1 cellular context compared by ENCODE assay signal in the genomic region with DNA sequence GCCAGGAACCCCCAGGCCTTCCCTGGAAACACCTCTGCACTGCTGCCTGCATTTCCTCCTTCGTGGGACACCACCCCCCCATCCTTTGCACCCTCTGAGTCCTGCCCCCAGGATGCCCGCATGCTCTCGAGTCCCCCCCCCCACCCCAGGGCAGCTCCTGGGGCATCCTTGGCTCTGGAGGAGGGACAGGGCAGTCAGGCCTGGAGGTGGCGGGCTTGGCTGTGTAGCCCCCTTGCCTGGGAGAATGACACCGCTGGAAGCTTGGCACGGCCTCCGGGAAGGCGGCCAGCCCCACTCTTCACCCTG.
TF ChIP-seq lines count a peak whose summit lies in the region.

No MANE protein-coding gene starts in this region.

TF ChIP-seq in HepG2, 621 proteins besides CTCF, POLR2A, EP300 and RAD21 (continued from another document and continues in another):
- TF ChIP-seq SKI (IDR thresholded peaks at IDR 0.05; ENCODE audit: partially characterized antibody) (no peak), GFI1 (CRISPR knock-in tag; IDR thresholded peaks at IDR 0.05; ENCODE audit: borderline replicate concordance) (no peak), ZNF441 (CRISPR knock-in tag; IDR thresholded peaks at IDR 0.05; ENCODE audit: borderline replicate concordance) (no peak), HNRNPL (IDR thresholded peaks at IDR 0.05; ENCODE audit: low read depth, low read length) (peak; percentile 58; the same call in 1 of the 2 replicates), CCAR2 (optimal IDR thresholded peaks at IDR 0.05; ENCODE audit: low read depth, low read length) (no peak), RCOR2 (CRISPR knock-in tag; IDR thresholded peaks at IDR 0.05) (no peak), HNRNPLL (IDR thresholded peaks at IDR 0.05; ENCODE audit: low read depth, low read length, poor library complexity, severe bottlenecking) (peak; percentile 43), ZNF569 (CRISPR knock-in tag; IDR thresholded peaks at IDR 0.05; ENCODE audit: borderline replicate concordance) (no peak), ZNF788 (CRISPR knock-in tag; IDR thresholded peaks at IDR 0.05; ENCODE audit: borderline replicate concordance) (no peak), XBP1 (CRISPR knock-in tag; IDR thresholded peaks at IDR 0.05) (no peak), ZFP36 (IDR thresholded peaks at IDR 0.05; ENCODE audit: borderline replicate concordance, low read depth, low read length, partially characterized antibody) (no peak), ZNF207 (IDR thresholded peaks at IDR 0.05; ENCODE audit: borderline replicate concordance) (no peak), ZNF768 (CRISPR knock-in tag; IDR thresholded peaks at IDR 0.05) (0 out of 2 replicates have a peak, but pooled peaks have one; percentile 24), MAF1 (CRISPR knock-in tag; IDR thresholded peaks at IDR 0.05; ENCODE audit: borderline replicate concordance) (no peak), HOXA3 (CRISPR knock-in tag; IDR thresholded peaks at IDR 0.05) (no peak), ZSCAN9 (CRISPR knock-in tag; IDR thresholded peaks at IDR 0.05; ENCODE audit: borderline replicate concordance) (no peak), ZNF781 (CRISPR knock-in tag; IDR thresholded peaks at IDR 0.05; ENCODE audit: borderline replicate concordance, not compliant biosample characterization) (no peak), ZNF598 (CRISPR knock-in tag; IDR thresholded peaks at IDR 0.05; ENCODE audit: borderline replicate concordance) (0 out of 2 replicates have a peak, but pooled peaks have one; percentile 1), PHF5A (CRISPR knock-in tag; IDR thresholded peaks at IDR 0.05; ENCODE audit: low read depth, unreplicated experiment) (no peak), ARNT2 (CRISPR knock-in tag; IDR thresholded peaks at IDR 0.05; ENCODE audit: low read depth) (no peak), MXI1 (IDR thresholded peaks at IDR 0.05; ENCODE audit: borderline replicate concordance, low read depth, low read length) (no peak), ELF1 (CRISPR knock-in tag; IDR thresholded peaks at IDR 0.05) (no peak), ATAD3A (CRISPR knock-in tag; IDR thresholded peaks at IDR 0.05) (no peak), ZNF530 (CRISPR knock-in tag; IDR thresholded peaks at IDR 0.05; ENCODE audit: low read depth) (no peak), NKX3-1 (CRISPR knock-in tag; IDR thresholded peaks at IDR 0.05) (no peak), GTF3A (CRISPR knock-in tag; conservative IDR thresholded peaks at IDR 0.05) (no peak), BRCA1 (CRISPR knock-in tag; IDR thresholded peaks at IDR 0.05) (no peak), ZSCAN25 (CRISPR knock-in tag; IDR thresholded peaks at IDR 0.05) (no peak), ZNF549 (CRISPR knock-in tag; IDR thresholded peaks at IDR 0.05) (no peak), ZNF724P (CRISPR knock-in tag; IDR thresholded peaks at IDR 0.05; ENCODE audit: borderline replicate concordance) (no peak), TOE1 (CRISPR knock-in tag; IDR thresholded peaks at IDR 0.05) (no peak), HOXA5 (CRISPR knock-in tag; IDR thresholded peaks at IDR 0.05) (no peak), ZNF672 (CRISPR knock-in tag; IDR thresholded peaks at IDR 0.05) (no peak), MED8 (CRISPR knock-in tag; IDR thresholded peaks at IDR 0.05; ENCODE audit: insufficient replicate concordance) (no peak), ZNF883 (CRISPR knock-in tag; IDR thresholded peaks at IDR 0.05; ENCODE audit: not compliant biosample characterization) (no peak), ZKSCAN5 (CRISPR knock-in tag; IDR thresholded peaks at IDR 0.05) (no peak), ZBTB1 (CRISPR knock-in tag; IDR thresholded peaks at IDR 0.05; ENCODE audit: borderline replicate concordance) (no peak), RFX5 (IDR thresholded peaks at IDR 0.05; ENCODE audit: low read depth, low read length) (no peak), CC2D1A (CRISPR knock-in tag; IDR thresholded peaks at IDR 0.05) (no peak), U2AF2 (IDR thresholded peaks at IDR 0.05; ENCODE audit: low read depth, low read length) (no peak), ZNF780A (CRISPR knock-in tag; IDR thresholded peaks at IDR 0.05) (no peak), PCBP1 (IDR thresholded peaks at IDR 0.05; ENCODE audit: borderline replicate concordance, low read depth, low read length) (0 out of 2 replicates have a peak, but pooled peaks have one; percentile 8)
- TF ChIP-seq, protein P1, sequence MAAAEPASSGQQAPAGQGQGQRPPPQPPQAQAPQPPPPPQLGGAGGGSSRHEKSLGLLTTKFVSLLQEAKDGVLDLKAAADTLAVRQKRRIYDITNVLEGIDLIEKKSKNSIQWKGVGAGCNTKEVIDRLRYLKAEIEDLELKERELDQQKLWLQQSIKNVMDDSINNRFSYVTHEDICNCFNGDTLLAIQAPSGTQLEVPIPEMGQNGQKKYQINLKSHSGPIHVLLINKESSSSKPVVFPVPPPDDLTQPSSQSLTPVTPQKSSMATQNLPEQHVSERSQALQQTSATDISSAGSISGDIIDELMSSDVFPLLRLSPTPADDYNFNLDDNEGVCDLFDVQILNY (CRISPR knock-in tag; conservative IDR thresholded peaks at IDR 0.05), result no peak
- TF ChIP-seq, protein P2, sequence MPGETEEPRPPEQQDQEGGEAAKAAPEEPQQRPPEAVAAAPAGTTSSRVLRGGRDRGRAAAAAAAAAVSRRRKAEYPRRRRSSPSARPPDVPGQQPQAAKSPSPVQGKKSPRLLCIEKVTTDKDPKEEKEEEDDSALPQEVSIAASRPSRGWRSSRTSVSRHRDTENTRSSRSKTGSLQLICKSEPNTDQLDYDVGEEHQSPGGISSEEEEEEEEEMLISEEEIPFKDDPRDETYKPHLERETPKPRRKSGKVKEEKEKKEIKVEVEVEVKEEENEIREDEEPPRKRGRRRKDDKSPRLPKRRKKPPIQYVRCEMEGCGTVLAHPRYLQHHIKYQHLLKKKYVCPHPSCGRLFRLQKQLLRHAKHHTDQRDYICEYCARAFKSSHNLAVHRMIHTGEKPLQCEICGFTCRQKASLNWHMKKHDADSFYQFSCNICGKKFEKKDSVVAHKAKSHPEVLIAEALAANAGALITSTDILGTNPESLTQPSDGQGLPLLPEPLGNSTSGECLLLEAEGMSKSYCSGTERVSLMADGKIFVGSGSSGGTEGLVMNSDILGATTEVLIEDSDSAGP (CRISPR knock-in tag; IDR thresholded peaks at IDR 0.05; ENCODE audit: borderline replicate concordance), result no peak
- TF ChIP-seq, protein P3, sequence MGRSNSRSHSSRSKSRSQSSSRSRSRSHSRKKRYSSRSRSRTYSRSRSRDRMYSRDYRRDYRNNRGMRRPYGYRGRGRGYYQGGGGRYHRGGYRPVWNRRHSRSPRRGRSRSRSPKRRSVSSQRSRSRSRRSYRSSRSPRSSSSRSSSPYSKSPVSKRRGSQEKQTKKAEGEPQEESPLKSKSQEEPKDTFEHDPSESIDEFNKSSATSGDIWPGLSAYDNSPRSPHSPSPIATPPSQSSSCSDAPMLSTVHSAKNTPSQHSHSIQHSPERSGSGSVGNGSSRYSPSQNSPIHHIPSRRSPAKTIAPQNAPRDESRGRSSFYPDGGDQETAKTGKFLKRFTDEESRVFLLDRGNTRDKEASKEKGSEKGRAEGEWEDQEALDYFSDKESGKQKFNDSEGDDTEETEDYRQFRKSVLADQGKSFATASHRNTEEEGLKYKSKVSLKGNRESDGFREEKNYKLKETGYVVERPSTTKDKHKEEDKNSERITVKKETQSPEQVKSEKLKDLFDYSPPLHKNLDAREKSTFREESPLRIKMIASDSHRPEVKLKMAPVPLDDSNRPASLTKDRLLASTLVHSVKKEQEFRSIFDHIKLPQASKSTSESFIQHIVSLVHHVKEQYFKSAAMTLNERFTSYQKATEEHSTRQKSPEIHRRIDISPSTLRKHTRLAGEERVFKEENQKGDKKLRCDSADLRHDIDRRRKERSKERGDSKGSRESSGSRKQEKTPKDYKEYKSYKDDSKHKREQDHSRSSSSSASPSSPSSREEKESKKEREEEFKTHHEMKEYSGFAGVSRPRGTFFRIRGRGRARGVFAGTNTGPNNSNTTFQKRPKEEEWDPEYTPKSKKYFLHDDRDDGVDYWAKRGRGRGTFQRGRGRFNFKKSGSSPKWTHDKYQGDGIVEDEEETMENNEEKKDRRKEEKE (IDR thresholded peaks at IDR 0.05), result no peak
- TF ChIP-seq, protein P4, sequence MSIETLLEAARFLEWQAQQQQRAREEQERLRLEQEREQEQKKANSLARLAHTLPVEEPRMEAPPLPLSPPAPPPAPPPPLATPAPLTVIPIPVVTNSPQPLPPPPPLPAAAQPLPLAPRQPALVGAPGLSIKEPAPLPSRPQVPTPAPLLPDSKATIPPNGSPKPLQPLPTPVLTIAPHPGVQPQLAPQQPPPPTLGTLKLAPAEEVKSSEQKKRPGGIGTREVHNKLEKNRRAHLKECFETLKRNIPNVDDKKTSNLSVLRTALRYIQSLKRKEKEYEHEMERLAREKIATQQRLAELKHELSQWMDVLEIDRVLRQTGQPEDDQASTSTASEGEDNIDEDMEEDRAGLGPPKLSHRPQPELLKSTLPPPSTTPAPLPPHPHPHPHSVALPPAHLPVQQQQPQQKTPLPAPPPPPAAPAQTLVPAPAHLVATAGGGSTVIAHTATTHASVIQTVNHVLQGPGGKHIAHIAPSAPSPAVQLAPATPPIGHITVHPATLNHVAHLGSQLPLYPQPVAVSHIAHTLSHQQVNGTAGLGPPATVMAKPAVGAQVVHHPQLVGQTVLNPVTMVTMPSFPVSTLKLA (IDR thresholded peaks at IDR 0.05), result no peak
- TF ChIP-seq, protein P5, sequence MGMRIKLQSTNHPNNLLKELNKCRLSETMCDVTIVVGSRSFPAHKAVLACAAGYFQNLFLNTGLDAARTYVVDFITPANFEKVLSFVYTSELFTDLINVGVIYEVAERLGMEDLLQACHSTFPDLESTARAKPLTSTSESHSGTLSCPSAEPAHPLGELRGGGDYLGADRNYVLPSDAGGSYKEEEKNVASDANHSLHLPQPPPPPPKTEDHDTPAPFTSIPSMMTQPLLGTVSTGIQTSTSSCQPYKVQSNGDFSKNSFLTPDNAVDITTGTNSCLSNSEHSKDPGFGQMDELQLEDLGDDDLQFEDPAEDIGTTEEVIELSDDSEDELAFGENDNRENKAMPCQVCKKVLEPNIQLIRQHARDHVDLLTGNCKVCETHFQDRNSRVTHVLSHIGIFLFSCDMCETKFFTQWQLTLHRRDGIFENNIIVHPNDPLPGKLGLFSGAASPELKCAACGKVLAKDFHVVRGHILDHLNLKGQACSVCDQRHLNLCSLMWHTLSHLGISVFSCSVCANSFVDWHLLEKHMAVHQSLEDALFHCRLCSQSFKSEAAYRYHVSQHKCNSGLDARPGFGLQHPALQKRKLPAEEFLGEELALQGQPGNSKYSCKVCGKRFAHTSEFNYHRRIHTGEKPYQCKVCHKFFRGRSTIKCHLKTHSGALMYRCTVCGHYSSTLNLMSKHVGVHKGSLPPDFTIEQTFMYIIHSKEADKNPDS (CRISPR knock-in tag; IDR thresholded peaks at IDR 0.05), result no peak
- TF ChIP-seq, protein P6, sequence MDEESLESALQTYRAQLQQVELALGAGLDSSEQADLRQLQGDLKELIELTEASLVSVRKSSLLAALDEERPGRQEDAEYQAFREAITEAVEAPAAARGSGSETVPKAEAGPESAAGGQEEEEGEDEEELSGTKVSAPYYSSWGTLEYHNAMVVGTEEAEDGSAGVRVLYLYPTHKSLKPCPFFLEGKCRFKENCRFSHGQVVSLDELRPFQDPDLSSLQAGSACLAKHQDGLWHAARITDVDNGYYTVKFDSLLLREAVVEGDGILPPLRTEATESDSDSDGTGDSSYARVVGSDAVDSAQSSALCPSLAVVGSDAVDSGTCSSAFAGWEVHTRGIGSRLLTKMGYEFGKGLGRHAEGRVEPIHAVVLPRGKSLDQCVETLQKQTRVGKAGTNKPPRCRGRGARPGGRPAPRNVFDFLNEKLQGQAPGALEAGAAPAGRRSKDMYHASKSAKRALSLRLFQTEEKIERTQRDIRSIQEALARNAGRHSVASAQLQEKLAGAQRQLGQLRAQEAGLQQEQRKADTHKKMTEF (CRISPR knock-in tag; IDR thresholded peaks at IDR 0.05), result no peak
- TF ChIP-seq, protein P7, sequence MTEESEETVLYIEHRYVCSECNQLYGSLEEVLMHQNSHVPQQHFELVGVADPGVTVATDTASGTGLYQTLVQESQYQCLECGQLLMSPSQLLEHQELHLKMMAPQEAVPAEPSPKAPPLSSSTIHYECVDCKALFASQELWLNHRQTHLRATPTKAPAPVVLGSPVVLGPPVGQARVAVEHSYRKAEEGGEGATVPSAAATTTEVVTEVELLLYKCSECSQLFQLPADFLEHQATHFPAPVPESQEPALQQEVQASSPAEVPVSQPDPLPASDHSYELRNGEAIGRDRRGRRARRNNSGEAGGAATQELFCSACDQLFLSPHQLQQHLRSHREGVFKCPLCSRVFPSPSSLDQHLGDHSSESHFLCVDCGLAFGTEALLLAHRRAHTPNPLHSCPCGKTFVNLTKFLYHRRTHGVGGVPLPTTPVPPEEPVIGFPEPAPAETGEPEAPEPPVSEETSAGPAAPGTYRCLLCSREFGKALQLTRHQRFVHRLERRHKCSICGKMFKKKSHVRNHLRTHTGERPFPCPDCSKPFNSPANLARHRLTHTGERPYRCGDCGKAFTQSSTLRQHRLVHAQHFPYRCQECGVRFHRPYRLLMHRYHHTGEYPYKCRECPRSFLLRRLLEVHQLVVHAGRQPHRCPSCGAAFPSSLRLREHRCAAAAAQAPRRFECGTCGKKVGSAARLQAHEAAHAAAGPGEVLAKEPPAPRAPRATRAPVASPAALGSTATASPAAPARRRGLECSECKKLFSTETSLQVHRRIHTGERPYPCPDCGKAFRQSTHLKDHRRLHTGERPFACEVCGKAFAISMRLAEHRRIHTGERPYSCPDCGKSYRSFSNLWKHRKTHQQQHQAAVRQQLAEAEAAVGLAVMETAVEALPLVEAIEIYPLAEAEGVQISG (CRISPR knock-in tag; IDR thresholded peaks at IDR 0.05), result no peak
- TF ChIP-seq, protein P8, sequence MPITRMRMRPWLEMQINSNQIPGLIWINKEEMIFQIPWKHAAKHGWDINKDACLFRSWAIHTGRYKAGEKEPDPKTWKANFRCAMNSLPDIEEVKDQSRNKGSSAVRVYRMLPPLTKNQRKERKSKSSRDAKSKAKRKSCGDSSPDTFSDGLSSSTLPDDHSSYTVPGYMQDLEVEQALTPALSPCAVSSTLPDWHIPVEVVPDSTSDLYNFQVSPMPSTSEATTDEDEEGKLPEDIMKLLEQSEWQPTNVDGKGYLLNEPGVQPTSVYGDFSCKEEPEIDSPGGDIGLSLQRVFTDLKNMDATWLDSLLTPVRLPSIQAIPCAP (CRISPR knock-in tag; IDR thresholded peaks at IDR 0.05; ENCODE audit: low read depth), result no peak
- TF ChIP-seq, protein P9, sequence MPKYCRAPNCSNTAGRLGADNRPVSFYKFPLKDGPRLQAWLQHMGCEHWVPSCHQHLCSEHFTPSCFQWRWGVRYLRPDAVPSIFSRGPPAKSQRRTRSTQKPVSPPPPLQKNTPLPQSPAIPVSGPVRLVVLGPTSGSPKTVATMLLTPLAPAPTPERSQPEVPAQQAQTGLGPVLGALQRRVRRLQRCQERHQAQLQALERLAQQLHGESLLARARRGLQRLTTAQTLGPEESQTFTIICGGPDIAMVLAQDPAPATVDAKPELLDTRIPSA (CRISPR knock-in tag; IDR thresholded peaks at IDR 0.05; ENCODE audit: borderline replicate concordance), result no peak
- TF ChIP-seq, protein P10, sequence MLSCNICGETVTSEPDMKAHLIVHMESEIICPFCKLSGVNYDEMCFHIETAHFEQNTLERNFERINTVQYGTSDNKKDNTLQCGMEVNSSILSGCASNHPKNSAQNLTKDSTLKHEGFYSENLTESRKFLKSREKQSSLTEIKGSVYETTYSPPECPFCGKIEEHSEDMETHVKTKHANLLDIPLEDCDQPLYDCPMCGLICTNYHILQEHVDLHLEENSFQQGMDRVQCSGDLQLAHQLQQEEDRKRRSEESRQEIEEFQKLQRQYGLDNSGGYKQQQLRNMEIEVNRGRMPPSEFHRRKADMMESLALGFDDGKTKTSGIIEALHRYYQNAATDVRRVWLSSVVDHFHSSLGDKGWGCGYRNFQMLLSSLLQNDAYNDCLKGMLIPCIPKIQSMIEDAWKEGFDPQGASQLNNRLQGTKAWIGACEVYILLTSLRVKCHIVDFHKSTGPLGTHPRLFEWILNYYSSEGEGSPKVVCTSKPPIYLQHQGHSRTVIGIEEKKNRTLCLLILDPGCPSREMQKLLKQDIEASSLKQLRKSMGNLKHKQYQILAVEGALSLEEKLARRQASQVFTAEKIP (CRISPR knock-in tag; IDR thresholded peaks at IDR 0.05; ENCODE audit: borderline replicate concordance), result no peak
